ENCODE assay signal across 1 cellular context in the genomic region with DNA sequence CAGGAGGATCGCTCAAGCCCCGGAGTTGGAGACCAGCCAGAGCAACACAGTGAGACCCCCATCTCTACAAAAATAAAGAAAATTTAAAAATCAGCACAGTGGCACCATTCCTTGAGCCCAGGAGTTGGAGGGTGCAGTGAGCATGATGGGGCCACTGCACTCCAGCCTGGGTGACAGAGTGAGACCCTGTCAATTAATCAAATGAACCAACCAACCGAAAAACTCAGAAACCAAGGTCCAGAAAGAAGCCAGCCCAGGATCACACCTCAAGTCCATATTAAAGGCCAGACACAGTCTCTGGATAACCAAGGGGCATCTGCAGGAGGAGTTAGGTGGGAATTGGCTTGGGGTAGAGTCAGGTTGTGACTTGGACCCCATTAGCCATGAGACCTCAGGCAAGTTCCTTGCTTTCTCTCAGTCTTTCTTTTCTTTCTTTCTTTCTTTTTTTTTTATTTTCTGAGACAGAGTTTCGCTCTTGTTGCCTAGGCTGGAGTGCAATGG.
A peak's percentile ranks its signal among the peaks of the same experiment; 100 is the strongest.
TF ChIP-seq lines count a peak whose summit lies in the region.

No MANE protein-coding gene starts in this region.

TF ChIP-seq in HepG2, 621 proteins besides CTCF, POLR2A, EP300 and RAD21 (continues in another document):
- TF ChIP-seq, protein P1, sequence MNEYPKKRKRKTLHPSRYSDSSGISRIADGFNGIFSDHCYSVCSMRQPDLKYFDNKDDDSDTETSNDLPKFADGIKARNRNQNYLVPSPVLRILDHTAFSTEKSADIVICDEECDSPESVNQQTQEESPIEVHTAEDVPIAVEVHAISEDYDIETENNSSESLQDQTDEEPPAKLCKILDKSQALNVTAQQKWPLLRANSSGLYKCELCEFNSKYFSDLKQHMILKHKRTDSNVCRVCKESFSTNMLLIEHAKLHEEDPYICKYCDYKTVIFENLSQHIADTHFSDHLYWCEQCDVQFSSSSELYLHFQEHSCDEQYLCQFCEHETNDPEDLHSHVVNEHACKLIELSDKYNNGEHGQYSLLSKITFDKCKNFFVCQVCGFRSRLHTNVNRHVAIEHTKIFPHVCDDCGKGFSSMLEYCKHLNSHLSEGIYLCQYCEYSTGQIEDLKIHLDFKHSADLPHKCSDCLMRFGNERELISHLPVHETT (CRISPR knock-in tag; conservative IDR thresholded peaks at IDR 0.05), result no peak
- TF ChIP-seq NFATC3 (CRISPR knock-in tag; IDR thresholded peaks at IDR 0.05), result no peak
- no peak for TF ChIP-seq RFX5 (IDR thresholded peaks at IDR 0.05; ENCODE audit: low read depth, low read length)
- TF ChIP-seq, protein P2, sequence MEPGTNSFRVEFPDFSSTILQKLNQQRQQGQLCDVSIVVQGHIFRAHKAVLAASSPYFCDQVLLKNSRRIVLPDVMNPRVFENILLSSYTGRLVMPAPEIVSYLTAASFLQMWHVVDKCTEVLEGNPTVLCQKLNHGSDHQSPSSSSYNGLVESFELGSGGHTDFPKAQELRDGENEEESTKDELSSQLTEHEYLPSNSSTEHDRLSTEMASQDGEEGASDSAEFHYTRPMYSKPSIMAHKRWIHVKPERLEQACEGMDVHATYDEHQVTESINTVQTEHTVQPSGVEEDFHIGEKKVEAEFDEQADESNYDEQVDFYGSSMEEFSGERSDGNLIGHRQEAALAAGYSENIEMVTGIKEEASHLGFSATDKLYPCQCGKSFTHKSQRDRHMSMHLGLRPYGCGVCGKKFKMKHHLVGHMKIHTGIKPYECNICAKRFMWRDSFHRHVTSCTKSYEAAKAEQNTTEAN (CRISPR knock-in tag; conservative IDR thresholded peaks at IDR 0.05), result no peak
- TF ChIP-seq, protein P3, sequence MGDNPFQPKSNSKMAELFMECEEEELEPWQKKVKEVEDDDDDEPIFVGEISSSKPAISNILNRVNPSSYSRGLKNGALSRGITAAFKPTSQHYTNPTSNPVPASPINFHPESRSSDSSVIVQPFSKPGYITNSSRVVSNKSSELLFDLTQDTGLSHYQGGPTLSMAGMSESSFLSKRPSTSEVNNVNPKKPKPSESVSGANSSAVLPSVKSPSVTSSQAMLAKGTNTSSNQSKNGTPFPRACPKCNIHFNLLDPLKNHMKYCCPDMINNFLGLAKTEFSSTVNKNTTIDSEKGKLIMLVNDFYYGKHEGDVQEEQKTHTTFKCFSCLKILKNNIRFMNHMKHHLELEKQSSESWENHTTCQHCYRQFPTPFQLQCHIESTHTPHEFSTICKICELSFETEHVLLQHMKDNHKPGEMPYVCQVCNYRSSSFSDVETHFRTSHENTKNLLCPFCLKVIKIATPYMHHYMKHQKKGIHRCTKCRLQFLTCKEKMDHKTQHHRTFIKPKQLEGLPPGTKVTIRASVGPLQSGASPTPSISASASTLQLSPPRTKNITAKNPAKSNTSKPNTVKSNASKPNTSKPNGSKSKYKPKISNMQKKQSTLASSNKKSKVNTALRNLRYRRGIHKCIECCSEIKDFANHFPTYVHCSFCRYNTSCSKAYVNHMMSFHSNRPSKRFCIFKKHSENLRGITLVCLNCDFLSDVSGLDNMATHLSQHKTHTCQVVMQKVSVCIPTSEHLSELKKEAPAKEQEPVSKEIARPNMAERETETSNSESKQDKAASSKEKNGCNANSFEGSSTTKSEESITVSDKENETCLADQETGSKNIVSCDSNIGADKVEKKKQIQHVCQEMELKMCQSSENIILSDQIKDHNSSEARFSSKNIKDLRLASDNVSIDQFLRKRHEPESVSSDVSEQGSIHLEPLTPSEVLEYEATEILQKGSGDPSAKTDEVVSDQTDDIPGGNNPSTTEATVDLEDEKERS (CRISPR knock-in tag; IDR thresholded peaks at IDR 0.05), result no peak
- TF ChIP-seq RORA (CRISPR knock-in tag; IDR thresholded peaks at IDR 0.05), result 0 out of 2 replicates have a peak, but pooled peaks have one; percentile 41
- TF ChIP-seq ZNF737 (CRISPR knock-in tag; IDR thresholded peaks at IDR 0.05; ENCODE audit: borderline replicate concordance), result 0 out of 2 replicates have a peak, but pooled peaks have one; percentile 6
- TF ChIP-seq ZNF549 (CRISPR knock-in tag; IDR thresholded peaks at IDR 0.05), result no peak
- TF ChIP-seq, protein P4, sequence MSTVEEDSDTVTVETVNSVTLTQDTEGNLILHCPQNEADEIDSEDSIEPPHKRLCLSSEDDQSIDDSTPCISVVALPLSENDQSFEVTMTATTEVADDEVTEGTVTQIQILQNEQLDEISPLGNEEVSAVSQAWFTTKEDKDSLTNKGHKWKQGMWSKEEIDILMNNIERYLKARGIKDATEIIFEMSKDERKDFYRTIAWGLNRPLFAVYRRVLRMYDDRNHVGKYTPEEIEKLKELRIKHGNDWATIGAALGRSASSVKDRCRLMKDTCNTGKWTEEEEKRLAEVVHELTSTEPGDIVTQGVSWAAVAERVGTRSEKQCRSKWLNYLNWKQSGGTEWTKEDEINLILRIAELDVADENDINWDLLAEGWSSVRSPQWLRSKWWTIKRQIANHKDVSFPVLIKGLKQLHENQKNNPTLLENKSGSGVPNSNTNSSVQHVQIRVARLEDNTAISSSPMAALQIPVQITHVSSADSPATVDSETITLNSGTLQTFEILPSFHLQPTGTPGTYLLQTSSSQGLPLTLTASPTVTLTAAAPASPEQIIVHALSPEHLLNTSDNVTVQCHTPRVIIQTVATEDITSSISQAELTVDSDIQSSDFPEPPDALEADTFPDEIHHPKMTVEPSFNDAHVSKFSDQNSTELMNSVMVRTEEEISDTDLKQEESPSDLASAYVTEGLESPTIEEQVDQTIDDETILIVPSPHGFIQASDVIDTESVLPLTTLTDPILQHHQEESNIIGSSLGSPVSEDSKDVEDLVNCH (CRISPR knock-in tag; IDR thresholded peaks at IDR 0.05), result no peak
- no peak for TF ChIP-seq ZNF713 (CRISPR knock-in tag; IDR thresholded peaks at IDR 0.05)
- TF ChIP-seq, protein P5, sequence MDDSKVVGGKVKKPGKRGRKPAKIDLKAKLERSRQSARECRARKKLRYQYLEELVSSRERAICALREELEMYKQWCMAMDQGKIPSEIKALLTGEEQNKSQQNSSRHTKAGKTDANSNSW (CRISPR knock-in tag; IDR thresholded peaks at IDR 0.05; ENCODE audit: borderline replicate concordance), result no peak
- TF ChIP-seq ZNF446 (CRISPR knock-in tag; IDR thresholded peaks at IDR 0.05), result peak; percentile 20; the same call in 1 of the 2 replicates
- no peak for TF ChIP-seq FLYWCH1 (CRISPR knock-in tag; IDR thresholded peaks at IDR 0.05)
- TF ChIP-seq, protein P6, sequence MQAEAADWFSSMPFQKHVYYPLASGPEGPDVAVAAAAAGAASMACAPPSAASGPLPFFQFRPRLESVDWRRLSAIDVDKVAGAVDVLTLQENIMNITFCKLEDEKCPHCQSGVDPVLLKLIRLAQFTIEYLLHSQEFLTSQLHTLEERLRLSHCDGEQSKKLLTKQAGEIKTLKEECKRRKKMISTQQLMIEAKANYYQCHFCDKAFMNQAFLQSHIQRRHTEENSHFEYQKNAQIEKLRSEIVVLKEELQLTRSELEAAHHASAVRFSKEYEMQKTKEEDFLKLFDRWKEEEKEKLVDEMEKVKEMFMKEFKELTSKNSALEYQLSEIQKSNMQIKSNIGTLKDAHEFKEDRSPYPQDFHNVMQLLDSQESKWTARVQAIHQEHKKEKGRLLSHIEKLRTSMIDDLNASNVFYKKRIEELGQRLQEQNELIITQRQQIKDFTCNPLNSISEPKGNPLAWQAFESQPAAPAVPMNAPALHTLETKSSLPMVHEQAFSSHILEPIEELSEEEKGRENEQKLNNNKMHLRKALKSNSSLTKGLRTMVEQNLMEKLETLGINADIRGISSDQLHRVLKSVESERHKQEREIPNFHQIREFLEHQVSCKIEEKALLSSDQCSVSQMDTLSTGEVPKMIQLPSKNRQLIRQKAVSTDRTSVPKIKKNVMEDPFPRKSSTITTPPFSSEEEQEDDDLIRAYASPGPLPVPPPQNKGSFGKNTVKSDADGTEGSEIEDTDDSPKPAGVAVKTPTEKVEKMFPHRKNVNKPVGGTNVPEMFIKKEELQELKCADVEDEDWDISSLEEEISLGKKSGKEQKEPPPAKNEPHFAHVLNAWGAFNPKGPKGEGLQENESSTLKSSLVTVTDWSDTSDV (CRISPR knock-in tag; IDR thresholded peaks at IDR 0.05), result no peak
- TF ChIP-seq, protein P7, sequence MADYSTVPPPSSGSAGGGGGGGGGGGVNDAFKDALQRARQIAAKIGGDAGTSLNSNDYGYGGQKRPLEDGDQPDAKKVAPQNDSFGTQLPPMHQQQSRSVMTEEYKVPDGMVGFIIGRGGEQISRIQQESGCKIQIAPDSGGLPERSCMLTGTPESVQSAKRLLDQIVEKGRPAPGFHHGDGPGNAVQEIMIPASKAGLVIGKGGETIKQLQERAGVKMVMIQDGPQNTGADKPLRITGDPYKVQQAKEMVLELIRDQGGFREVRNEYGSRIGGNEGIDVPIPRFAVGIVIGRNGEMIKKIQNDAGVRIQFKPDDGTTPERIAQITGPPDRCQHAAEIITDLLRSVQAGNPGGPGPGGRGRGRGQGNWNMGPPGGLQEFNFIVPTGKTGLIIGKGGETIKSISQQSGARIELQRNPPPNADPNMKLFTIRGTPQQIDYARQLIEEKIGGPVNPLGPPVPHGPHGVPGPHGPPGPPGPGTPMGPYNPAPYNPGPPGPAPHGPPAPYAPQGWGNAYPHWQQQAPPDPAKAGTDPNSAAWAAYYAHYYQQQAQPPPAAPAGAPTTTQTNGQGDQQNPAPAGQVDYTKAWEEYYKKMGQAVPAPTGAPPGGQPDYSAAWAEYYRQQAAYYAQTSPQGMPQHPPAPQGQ (CRISPR knock-in tag; IDR thresholded peaks at IDR 0.05; ENCODE audit: borderline replicate concordance), result 0 out of 2 replicates have a peak, but pooled peaks have one; percentile 28
- TF ChIP-seq RNF2 (conservative IDR thresholded peaks at IDR 0.05; ENCODE audit: low read depth), result no peak
- TF ChIP-seq, protein P8, sequence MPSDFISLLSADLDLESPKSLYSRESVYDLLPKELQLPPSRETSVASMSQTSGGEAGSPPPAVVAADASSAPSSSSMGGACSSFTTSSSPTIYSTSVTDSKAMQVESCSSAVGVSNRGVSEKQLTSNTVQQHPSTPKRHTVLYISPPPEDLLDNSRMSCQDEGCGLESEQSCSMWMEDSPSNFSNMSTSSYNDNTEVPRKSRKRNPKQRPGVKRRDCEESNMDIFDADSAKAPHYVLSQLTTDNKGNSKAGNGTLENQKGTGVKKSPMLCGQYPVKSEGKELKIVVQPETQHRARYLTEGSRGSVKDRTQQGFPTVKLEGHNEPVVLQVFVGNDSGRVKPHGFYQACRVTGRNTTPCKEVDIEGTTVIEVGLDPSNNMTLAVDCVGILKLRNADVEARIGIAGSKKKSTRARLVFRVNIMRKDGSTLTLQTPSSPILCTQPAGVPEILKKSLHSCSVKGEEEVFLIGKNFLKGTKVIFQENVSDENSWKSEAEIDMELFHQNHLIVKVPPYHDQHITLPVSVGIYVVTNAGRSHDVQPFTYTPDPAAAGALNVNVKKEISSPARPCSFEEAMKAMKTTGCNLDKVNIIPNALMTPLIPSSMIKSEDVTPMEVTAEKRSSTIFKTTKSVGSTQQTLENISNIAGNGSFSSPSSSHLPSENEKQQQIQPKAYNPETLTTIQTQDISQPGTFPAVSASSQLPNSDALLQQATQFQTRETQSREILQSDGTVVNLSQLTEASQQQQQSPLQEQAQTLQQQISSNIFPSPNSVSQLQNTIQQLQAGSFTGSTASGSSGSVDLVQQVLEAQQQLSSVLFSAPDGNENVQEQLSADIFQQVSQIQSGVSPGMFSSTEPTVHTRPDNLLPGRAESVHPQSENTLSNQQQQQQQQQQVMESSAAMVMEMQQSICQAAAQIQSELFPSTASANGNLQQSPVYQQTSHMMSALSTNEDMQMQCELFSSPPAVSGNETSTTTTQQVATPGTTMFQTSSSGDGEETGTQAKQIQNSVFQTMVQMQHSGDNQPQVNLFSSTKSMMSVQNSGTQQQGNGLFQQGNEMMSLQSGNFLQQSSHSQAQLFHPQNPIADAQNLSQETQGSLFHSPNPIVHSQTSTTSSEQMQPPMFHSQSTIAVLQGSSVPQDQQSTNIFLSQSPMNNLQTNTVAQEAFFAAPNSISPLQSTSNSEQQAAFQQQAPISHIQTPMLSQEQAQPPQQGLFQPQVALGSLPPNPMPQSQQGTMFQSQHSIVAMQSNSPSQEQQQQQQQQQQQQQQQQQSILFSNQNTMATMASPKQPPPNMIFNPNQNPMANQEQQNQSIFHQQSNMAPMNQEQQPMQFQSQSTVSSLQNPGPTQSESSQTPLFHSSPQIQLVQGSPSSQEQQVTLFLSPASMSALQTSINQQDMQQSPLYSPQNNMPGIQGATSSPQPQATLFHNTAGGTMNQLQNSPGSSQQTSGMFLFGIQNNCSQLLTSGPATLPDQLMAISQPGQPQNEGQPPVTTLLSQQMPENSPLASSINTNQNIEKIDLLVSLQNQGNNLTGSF (CRISPR knock-in tag; IDR thresholded peaks at IDR 0.05), result no peak
- peak; percentile 2; the same call in 1 of the 2 replicates for TF ChIP-seq ZNF709 (CRISPR knock-in tag; IDR thresholded peaks at IDR 0.05)
- TF ChIP-seq ZFP90 (CRISPR knock-in tag; IDR thresholded peaks at IDR 0.05; ENCODE audit: borderline replicate concordance), result no peak
- no peak for TF ChIP-seq SIX1 (CRISPR knock-in tag; IDR thresholded peaks at IDR 0.05; ENCODE audit: borderline replicate concordance)
- no peak for TF ChIP-seq HOXA5 (CRISPR knock-in tag; IDR thresholded peaks at IDR 0.05)
- 0 out of 2 replicates have a peak, but pooled peaks have one; percentile 6 for TF ChIP-seq ZNF547 (CRISPR knock-in tag; IDR thresholded peaks at IDR 0.05)
- TF ChIP-seq, protein P9, sequence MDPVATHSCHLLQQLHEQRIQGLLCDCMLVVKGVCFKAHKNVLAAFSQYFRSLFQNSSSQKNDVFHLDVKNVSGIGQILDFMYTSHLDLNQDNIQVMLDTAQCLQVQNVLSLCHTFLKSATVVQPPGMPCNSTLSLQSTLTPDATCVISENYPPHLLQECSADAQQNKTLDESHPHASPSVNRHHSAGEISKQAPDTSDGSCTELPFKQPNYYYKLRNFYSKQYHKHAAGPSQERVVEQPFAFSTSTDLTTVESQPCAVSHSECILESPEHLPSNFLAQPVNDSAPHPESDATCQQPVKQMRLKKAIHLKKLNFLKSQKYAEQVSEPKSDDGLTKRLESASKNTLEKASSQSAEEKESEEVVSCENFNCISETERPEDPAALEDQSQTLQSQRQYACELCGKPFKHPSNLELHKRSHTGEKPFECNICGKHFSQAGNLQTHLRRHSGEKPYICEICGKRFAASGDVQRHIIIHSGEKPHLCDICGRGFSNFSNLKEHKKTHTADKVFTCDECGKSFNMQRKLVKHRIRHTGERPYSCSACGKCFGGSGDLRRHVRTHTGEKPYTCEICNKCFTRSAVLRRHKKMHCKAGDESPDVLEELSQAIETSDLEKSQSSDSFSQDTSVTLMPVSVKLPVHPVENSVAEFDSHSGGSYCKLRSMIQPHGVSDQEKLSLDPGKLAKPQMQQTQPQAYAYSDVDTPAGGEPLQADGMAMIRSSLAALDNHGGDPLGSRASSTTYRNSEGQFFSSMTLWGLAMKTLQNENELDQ (CRISPR knock-in tag; IDR thresholded peaks at IDR 0.05; ENCODE audit: borderline replicate concordance), result no peak
- TF ChIP-seq ZC3H4 (CRISPR knock-in tag; IDR thresholded peaks at IDR 0.05; ENCODE audit: borderline replicate concordance), result no peak
- no peak for TF ChIP-seq KMT2A (CRISPR knock-in tag; IDR thresholded peaks at IDR 0.05)
- TF ChIP-seq ZNF878 (CRISPR knock-in tag; IDR thresholded peaks at IDR 0.05), result no peak
- no peak for TF ChIP-seq NR2C2 (CRISPR knock-in tag; IDR thresholded peaks at IDR 0.05; ENCODE audit: borderline replicate concordance)
- no peak for TF ChIP-seq PAX8 (CRISPR knock-in tag; IDR thresholded peaks at IDR 0.05; ENCODE audit: borderline replicate concordance)
- 0 out of 2 replicates have a peak, but pooled peaks have one; percentile 6 for TF ChIP-seq ZNF563 (CRISPR knock-in tag; IDR thresholded peaks at IDR 0.05)
